22 cellular contexts compared by ENCODE assay signal in genomic region chr10:35911954-35912353, GRCh38.
"Had no signal": no experiment of that assay in that cellular context is flagged by ENCODE, and none has a peak within 500 bp of the region (broad histone marks: within the 10 kb centered on the region; RNA-seq: fewer than 3 reads in every experiment).

No MANE protein-coding gene starts in this region.

- H3K27ac ChIP-seq: adrenal gland, Peyer's patch, RWPE1 had no signal

- H3K36me3 ChIP-seq: adrenal gland, Peyer's patch had no signal

- H3K9me3 ChIP-seq: adrenal gland, Peyer's patch had no signal

- ATAC-seq: activated T-cell treated with anti-CD3 and anti-CD28 coated beads, Interleukin-2, amount 50 U/mL, for 4 hours had no signal

- DNase-seq: activated CD4-positive, alpha-beta memory T cell treated with anti-CD3 and anti-CD28 coated beads for 36 hours; activated CD4-positive, alpha-beta T cell treated with anti-CD3 and anti-CD28 coated beads, Interleukin-2, amount 10 ng/mL, durations not matched to agents 7 days and 5 days; activated CD4-positive, CD25-positive, alpha-beta regulatory T cell; activated CD8-positive, alpha-beta memory T cell treated with anti-CD3 and anti-CD28 coated beads for 24 hours; activated gamma-delta T cell; activated naive CD4-positive, alpha-beta T cell treated with anti-CD3 and anti-CD28 coated beads, Interleukin-2, amount 10 ng/mL, durations not matched to agents 7 days and 5 days; activated naive CD8-positive, alpha-beta T cell treated with anti-CD3 and anti-CD28 coated beads for 36 hours; activated T-cell treated with anti-CD3 and anti-CD28 coated beads, Interleukin-2, amount 50 U/mL, for 4 hours; adrenal gland; anterior cingulate cortex; cerebellar nuclear complex; Karpas-422; NCI-H1105 treated with DMSO at 0.1 percent for 48 hours; NCI-H1436 treated with DMSO at 0.1 percent for 48 hours; NCI-H187; NCI-H2081; NCI-H510A treated with DMSO at 0.1 percent for 48 hours; NK-92 treated with Interleukin-12 subunit alpha and Interleukin-12 subunit beta, amount 100 ng/mL, for 24 hours; OCI-M1; Peyer's patch; SHP77 treated with DMSO at 0.1 percent for 48 hours had no signal

- H3K4me1 ChIP-seq: adrenal gland, Peyer's patch had no signal

- H3K27me3 ChIP-seq: adrenal gland, Peyer's patch had no signal

- H3K4me3 ChIP-seq: adrenal gland, Peyer's patch had no signal
